Comparison of ENCODE assay signal across 18 cellular contexts in the genomic region with DNA sequence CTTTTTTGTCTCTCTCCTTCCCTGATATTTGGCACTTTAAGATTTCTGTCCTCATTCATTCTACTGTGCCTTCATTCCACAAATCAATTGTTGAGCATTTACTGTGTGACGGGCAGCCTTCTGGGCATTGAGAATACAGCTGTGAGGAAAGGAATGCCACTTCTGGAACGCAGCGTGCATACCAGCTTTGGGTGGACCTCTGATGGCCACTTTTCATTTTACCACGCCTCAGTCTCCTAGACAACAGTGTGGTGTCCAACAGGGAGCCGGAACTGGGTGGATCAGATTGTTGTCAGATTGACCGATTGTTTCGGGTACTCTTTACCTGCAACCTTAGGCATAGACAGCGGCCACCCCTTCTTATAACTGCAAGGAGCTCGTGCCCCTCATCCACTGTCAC.
A peak's percentile ranks its signal among the peaks of the same experiment; 100 is the strongest.
DNase-seq lines count a peak whose midpoint lies in the region; ATAC-seq, FAIRE-seq and TF ChIP-seq lines count a peak whose summit lies in the region.
"Had no signal": no experiment of that assay in that cellular context is flagged by ENCODE, and none has a peak within 500 bp of the region (broad histone marks: within the 10 kb centered on the region; RNA-seq: fewer than 3 reads in every experiment).

No MANE protein-coding gene starts in this region.

- no peaks in the 10 kb centered on the region for H3K36me3 ChIP-seq in lung (ENCODE audit: control insufficient read depth in 2 of 2, insufficient read depth in 2 of 2, low read length in 2 of 2)
- no peaks in the 10 kb centered on the region for H3K36me3 ChIP-seq in sigmoid colon

- ATAC-seq in lung (ENCODE audit: insufficient read depth, low FRiP score) = peak; percentile 28
- no peak for ATAC-seq in right cardiac atrium

- intact Hi-C loops in sigmoid colon (cut with DNase I) (no loop called here), right cardiac atrium (cut with DNase I) (no loop called here)

- TF ChIP-seq POLR2A in sigmoid colon (IDR thresholded peaks at IDR 0.05) = no peak

- no peak for TF ChIP-seq CTCF in lung (IDR thresholded peaks at IDR 0.05; ENCODE audit: control extremely low read depth, extremely low read depth)
- no peak for TF ChIP-seq CTCF in sigmoid colon (IDR thresholded peaks at IDR 0.05)

- TF ChIP-seq EP300 in sigmoid colon (IDR thresholded peaks at IDR 0.05) = no peak

- no peak overlapping the region for H3K4me3 ChIP-seq in lung
- H3K4me3 ChIP-seq in sigmoid colon = no peak overlapping the region
- H3K4me3 ChIP-seq in right cardiac atrium (ENCODE audit: low read length) = no peak overlapping the region
- H3K4me3 ChIP-seq: GM23248 had no signal

- H3K4me1 ChIP-seq in lung (ENCODE audit: control insufficient read depth in 2 of 2, insufficient read depth in 2 of 2, low read length in 2 of 2) = no peaks in the 10 kb centered on the region
- H3K4me1 ChIP-seq in sigmoid colon = peaks cover 0 to 24% (median under 1%) of the 10 kb centered on the region in 4 donors
- H3K4me1 ChIP-seq in right cardiac atrium (ENCODE audit: control insufficient read depth, insufficient read depth, low read length) = no peaks in the 10 kb centered on the region

- H3K27ac ChIP-seq in lung (ENCODE audit: low read depth in 1 of 2, low read length in 1 of 2) (no peak overlapping the region), sigmoid colon (no peak overlapping the region), right cardiac atrium (ENCODE audit: low read length) (no peak overlapping the region)
- H3K27ac ChIP-seq: GM23248 had no signal

- WGBS in lung, 2 donors = 75 to 77% methylated on average over 9 of the region's 9 CpGs
- 71 to 82% methylated on average over 9 of the region's 9 CpGs for WGBS in sigmoid colon, 2 donors
- 74% methylated on average over 9 of the region's 9 CpGs for WGBS in right cardiac atrium

- H3K27me3 ChIP-seq in lung (ENCODE audit: control insufficient read depth, insufficient read depth) = no peaks in the 10 kb centered on the region
- H3K27me3 ChIP-seq in sigmoid colon = no peaks in the 10 kb centered on the region
- H3K27me3 ChIP-seq in right cardiac atrium (ENCODE audit: control insufficient read depth, insufficient read depth) = no peaks in the 10 kb centered on the region

- peak; percentile 16 for DNase-seq in HT-29 (ENCODE audit: low spot score)
- DNase-seq in SW480 (ENCODE audit: low spot score) = peak; percentile 41
- DNase-seq in lung (ENCODE audit: low spot score) = no peak
- peak; percentile 1 for DNase-seq in urothelium cell line (ENCODE audit: low spot score)
- no peak for DNase-seq in sigmoid colon
- no peak for DNase-seq in right cardiac atrium
- DNase-seq in RCC 7860 (ENCODE audit: low spot score) = no peak
- DNase-seq: C1 segment of cervical spinal cord, Calu3, COR-L47, DMS53, DMS79 treated with DMSO at 0.1 percent for 48 hours, GM23248, H7, HCEC 1CT had no signal

- FAIRE-seq in urothelium cell line (lab: Jason Lieb, UNC) = no peak
- FAIRE-seq in RCC 7860 (lab: Jason Lieb, UNC) = no peak
- FAIRE-seq: G401.6, GM12892, H1 had no signal

- H3K9me3 ChIP-seq in lung (ENCODE audit: control insufficient read depth in 2 of 2, insufficient read depth in 1 of 2, low read length in 1 of 2) (peaks cover 0 to 2% of the 10 kb centered on the region in 2 donors), sigmoid colon (no peaks in the 10 kb centered on the region), right cardiac atrium (ENCODE audit: control insufficient read depth, low read length) (no peaks in the 10 kb centered on the region)

Comparison
In these comparisons a context has a peak if more than half of its experiments do, and no peak if none do; other contexts are left out.
1. DNase-seq: peak in HT-29 (single experiment), SW480 (single experiment) and urothelium cell line (single experiment); none in lung (single experiment), sigmoid colon (single experiment), right cardiac atrium (0 of 3) and RCC 7860 (single experiment).